1 cellular context compared by ENCODE assay signal in genomic region chr21:38989745-38990423, GRCh38.
TF ChIP-seq lines count a peak whose summit lies in the region.

No MANE protein-coding gene starts in this region.

TF ChIP-seq in HEK293, 187 proteins besides CTCF, POLR2A, EP300 and RAD21 (continued from another document and continues in another):
- TF ChIP-seq ZNF76 (tag by site-specific recombination; IDR thresholded peaks at IDR 0.05; ENCODE audit: borderline replicate concordance, low read depth) (no peak), ZNF202 (tag by site-specific recombination; IDR thresholded peaks at IDR 0.05; ENCODE audit: borderline replicate concordance) (no peak), ZNF354C (tag by site-specific recombination; IDR thresholded peaks at IDR 0.05; ENCODE audit: borderline replicate concordance, low read depth) (no peak), ZNF768 (tag by site-specific recombination; IDR thresholded peaks at IDR 0.05) (no peak), ZNF26 (tag by site-specific recombination; IDR thresholded peaks at IDR 0.05) (no peak), ZNF660 (tag by site-specific recombination; IDR thresholded peaks at IDR 0.05) (no peak), GLI2 (tag by site-specific recombination; IDR thresholded peaks at IDR 0.05; ENCODE audit: borderline replicate concordance, low read depth) (peak; percentile 97), ZNF394 (tag by site-specific recombination; IDR thresholded peaks at IDR 0.05; ENCODE audit: borderline replicate concordance) (peak; percentile 49; the same call in 1 of the 2 replicates), ZNF707 (tag by site-specific recombination; IDR thresholded peaks at IDR 0.05) (no peak), ZNF10 (tag by site-specific recombination; IDR thresholded peaks at IDR 0.05) (peak; percentile 85), ZSCAN16 (tag by site-specific recombination; IDR thresholded peaks at IDR 0.05) (0 out of 2 replicates have a peak, but pooled peaks have one; percentile 53), ZNF121 (tag by site-specific recombination; IDR thresholded peaks at IDR 0.05) (0 out of 2 replicates have a peak, but pooled peaks have one; percentile 73), SP7 (tag by site-specific recombination; IDR thresholded peaks at IDR 0.05) (peak; percentile 99), OVOL3 (tag by site-specific recombination; IDR thresholded peaks at IDR 0.05) (peak; percentile 93), OSR2 (tag by site-specific recombination; IDR thresholded peaks at IDR 0.05) (peak; percentile 100), ZBTB21 (tag by site-specific recombination; IDR thresholded peaks at IDR 0.05) (0 out of 2 replicates have a peak, but pooled peaks have one; percentile 40), ZNF501 (tag by site-specific recombination; IDR thresholded peaks at IDR 0.05) (no peak), ZBTB10 (tag by site-specific recombination; IDR thresholded peaks at IDR 0.05) (no peak), ZBTB6 (tag by site-specific recombination; IDR thresholded peaks at IDR 0.05) (peak; percentile 65), ZNF510 (tag by site-specific recombination; IDR thresholded peaks at IDR 0.05; ENCODE audit: insufficient replicate concordance) (peak; percentile 100), KLF7 (tag by site-specific recombination; IDR thresholded peaks at IDR 0.05; ENCODE audit: borderline replicate concordance) (peak; percentile 67; the same call in 1 of the 2 replicates), KLF1 (tag by site-specific recombination; IDR thresholded peaks at IDR 0.05) (peak; percentile 23; the same call in 1 of the 2 replicates), ZNF791 (tag by site-specific recombination; IDR thresholded peaks at IDR 0.05) (no peak), ZNF449 (tag by site-specific recombination; IDR thresholded peaks at IDR 0.05) (peak; percentile 68), FEZF1 (tag by site-specific recombination; IDR thresholded peaks at IDR 0.05) (peak; percentile 97), GLIS1 (tag by site-specific recombination; IDR thresholded peaks at IDR 0.05) (peak; percentile 87), ZNF639 (tag by site-specific recombination; IDR thresholded peaks at IDR 0.05) (no peak), ZNF280C (tag by site-specific recombination; IDR thresholded peaks at IDR 0.05) (no peak), PATZ1 (tag by site-specific recombination; IDR thresholded peaks at IDR 0.05) (peak; percentile 77), ZNF664 (tag by site-specific recombination; IDR thresholded peaks at IDR 0.05) (peak; percentile 4; the same call in 1 of the 2 replicates), ZFHX2 (tag by site-specific recombination; conservative IDR thresholded peaks at IDR 0.05) (peak; percentile 77), ZNF610 (tag by site-specific recombination; IDR thresholded peaks at IDR 0.05; ENCODE audit: borderline replicate concordance) (peak; percentile 75; the same call in 1 of the 2 replicates), ZSCAN4 (tag by site-specific recombination; IDR thresholded peaks at IDR 0.05) (no peak), ZNF654 (tag by site-specific recombination; IDR thresholded peaks at IDR 0.05; ENCODE audit: low read depth) (no peak), ZNF776 (tag by site-specific recombination; IDR thresholded peaks at IDR 0.05; ENCODE audit: borderline replicate concordance) (no peak), ZBTB17 (tag by site-specific recombination; IDR thresholded peaks at IDR 0.05) (peak; percentile 70), ZNF624 (tag by site-specific recombination; IDR thresholded peaks at IDR 0.05) (no peak), ZFP3 (tag by site-specific recombination; IDR thresholded peaks at IDR 0.05; ENCODE audit: low read depth) (peak; percentile 50; the same call in 1 of the 2 replicates), ZNF391 (tag by site-specific recombination; IDR thresholded peaks at IDR 0.05; ENCODE audit: borderline replicate concordance, low read depth) (peak; percentile 67; the same call in 1 of the 2 replicates), ZFP69B (tag by site-specific recombination; IDR thresholded peaks at IDR 0.05) (no peak), ZNF514 (tag by site-specific recombination; IDR thresholded peaks at IDR 0.05) (no peak), ZNF488 (tag by site-specific recombination; IDR thresholded peaks at IDR 0.05) (0 out of 2 replicates have a peak, but pooled peaks have one; percentile 58), ZNF529 (tag by site-specific recombination; IDR thresholded peaks at IDR 0.05; ENCODE audit: insufficient replicate concordance) (peak; percentile 40), PRDM10 (tag by site-specific recombination; IDR thresholded peaks at IDR 0.05) (peak; percentile 95)
